Comparison of ENCODE assay signal across 8 cellular contexts in genomic region chr5:141636106-141636412, GRCh38. TPM values are rescaled to one million over a fixed set of nuclear protein-coding genes. Genes with fewer than 3 reads are reported as not detected.
DNase-seq lines count a peak whose midpoint lies in the region; ATAC-seq, FAIRE-seq and TF ChIP-seq lines count a peak whose summit lies in the region.

No MANE protein-coding gene starts in this region.

- H3K27me3 ChIP-seq in SU-DHL-6 (ENCODE audit: low read length), result no peaks in the 10 kb centered on the region

- H3K4me2 ChIP-seq in SU-DHL-6 (ENCODE audit: low read depth, low read length, poor library complexity, severe bottlenecking), result peak overlapping the region; percentile 71

- intact Hi-C loops in sciatic nerve (cut with DNase I), result no loop called here

- no peak for TF ChIP-seq POLR2A in GM12891 (IDR thresholded peaks at IDR 0.05; ENCODE audit: low read depth, low read length)

- DNase-seq in GM12891 (ENCODE audit: insufficient read length, low spot score), result no peak
- no peak for DNase-seq in foreskin fibroblast
- DNase-seq in sciatic nerve (ENCODE audit: low spot score), result no peak
- no peak for DNase-seq in activated effector memory CD4-positive, alpha-beta T cell treated with Interleukin-2 at 50 U/mL for 16 hours
- DNase-seq in AG08396 (ENCODE audit: low spot score), result no peak
- DNase-seq in NCI-H345 (lab: John Stamatoyannopoulos, UW), result no peak

- peak overlapping the region; percentile 97 for H3K4me3 ChIP-seq in SU-DHL-6 (ENCODE audit: insufficient read depth, low read length, poor library complexity, severe bottlenecking)
- peak overlapping the region; percentile 83 to 89 for H3K4me3 ChIP-seq in foreskin fibroblast (ENCODE audit: low read depth in 1 of 2, low read length in 2 of 2)

- TF ChIP-seq CTCF in SU-DHL-6 (IDR thresholded peaks at IDR 0.05; ENCODE audit: insufficient read depth, low read length, poor library complexity, severe bottlenecking), result no peak
- TF ChIP-seq CTCF in foreskin fibroblast (IDR thresholded peaks at IDR 0.05; ENCODE audit: low read depth, low read length), result no peak

- H3K36me3 ChIP-seq in SU-DHL-6 (ENCODE audit: low read length), result peaks cover 9% of the 10 kb centered on the region

- peaks cover 15% of the 10 kb centered on the region for H4K20me1 ChIP-seq in SU-DHL-6 (ENCODE audit: low read depth, low read length)

- no peaks in the 10 kb centered on the region for H3K9me3 ChIP-seq in SU-DHL-6 (ENCODE audit: insufficient read depth, low read length)

- no peak overlapping the region for H3K27ac ChIP-seq in SU-DHL-6 (ENCODE audit: low read depth, low read length)

- peak overlapping the region; percentile 94 for H3K9ac ChIP-seq in SU-DHL-6 (ENCODE audit: low read length)

- no peaks in the 10 kb centered on the region for H3K9me2 ChIP-seq in SU-DHL-6 (replicated peaks; ENCODE audit: insufficient read depth, low read length)

- peak; percentile 20 for FAIRE-seq in GM12891 (lab: Jason Lieb, UNC)

- peaks cover 64% of the 10 kb centered on the region for H3K79me2 ChIP-seq in SU-DHL-6 (ENCODE audit: insufficient read depth, low read length)

- H3F3A ChIP-seq in SU-DHL-6 (ENCODE audit: insufficient read depth), result peaks cover 8% of the 10 kb centered on the region; the same call in 1 of the 2 replicates

- peak; percentile 3 for ATAC-seq in sciatic nerve
- ATAC-seq in GM18907 (IDR thresholded peaks at IDR 0.05; ENCODE audit: unreplicated experiment), result no peak

- peak overlapping the region; percentile 28 for H2AFZ ChIP-seq in SU-DHL-6 (ENCODE audit: low read depth, low read length, severe bottlenecking)

TF ChIP-seq in GM12891, 5 proteins besides CTCF, POLR2A, EP300 and RAD21:
- no peak for TF ChIP-seq TAF1 (IDR thresholded peaks at IDR 0.05; ENCODE audit: low read depth, low read length)
- no peak for TF ChIP-seq POU2F2 (IDR thresholded peaks at IDR 0.05; ENCODE audit: low read depth, low read length)
- no peak for TF ChIP-seq PAX5 (IDR thresholded peaks at IDR 0.05; ENCODE audit: insufficient read depth, low read length, severe bottlenecking)
- no peak for TF ChIP-seq SPI1 (IDR thresholded peaks at IDR 0.05; ENCODE audit: low read depth, low read length)
- TF ChIP-seq POLR2AphosphoS5 (IDR thresholded peaks at IDR 0.05; ENCODE audit: low read depth, low read length), result 0 out of 2 replicates have a peak, but pooled peaks have one; percentile 20

RNA-seq across cellular contexts. Expression of gene HDAC3, which starts 0.6 kb away (rescaled TPM):
- 69.9 TPM for polyA plus RNA-seq in GM12891 (2012; ENCODE audit: low read depth, missing spikeins)
- total RNA-seq in sciatic nerve, result 47.6 TPM

RNA-seq across cellular contexts. Expression of gene RELL2, which starts 0.7 kb away (rescaled TPM):
- 3.8 TPM for polyA plus RNA-seq in GM12891 (2012; ENCODE audit: low read depth, missing spikeins)
- total RNA-seq in sciatic nerve, result 0.85 TPM

RNA-seq across cellular contexts. Expression of gene FCHSD1, which starts 15.2 kb away (rescaled TPM):
- polyA plus RNA-seq in GM12891 (2012; ENCODE audit: low read depth, missing spikeins), result 17.5 TPM
- total RNA-seq in sciatic nerve, result 33.0 TPM

RNA-seq across cellular contexts. Expression of gene DIAPH1, which starts 17.3 kb away (rescaled TPM):
- 71.9 TPM for polyA plus RNA-seq in GM12891 (2012; ENCODE audit: low read depth, missing spikeins)
- total RNA-seq in sciatic nerve, result 92.5 TPM

RNA-seq across cellular contexts. Expression of gene ARAP3, which starts 46.0 kb away (rescaled TPM):
- not detected for polyA plus RNA-seq in GM12891 (2012; ENCODE audit: low read depth, missing spikeins)
- 22.4 TPM for total RNA-seq in sciatic nerve
